1 cellular context compared by ENCODE assay signal in genomic region chr19:42099336-42099925, GRCh38.
TF ChIP-seq lines count a peak whose summit lies in the region.

No MANE protein-coding gene starts in this region.

TF ChIP-seq in HCT116, 20 proteins besides CTCF, POLR2A, EP300 and RAD21 (continued from another document):
- TF ChIP-seq, protein P1, sequence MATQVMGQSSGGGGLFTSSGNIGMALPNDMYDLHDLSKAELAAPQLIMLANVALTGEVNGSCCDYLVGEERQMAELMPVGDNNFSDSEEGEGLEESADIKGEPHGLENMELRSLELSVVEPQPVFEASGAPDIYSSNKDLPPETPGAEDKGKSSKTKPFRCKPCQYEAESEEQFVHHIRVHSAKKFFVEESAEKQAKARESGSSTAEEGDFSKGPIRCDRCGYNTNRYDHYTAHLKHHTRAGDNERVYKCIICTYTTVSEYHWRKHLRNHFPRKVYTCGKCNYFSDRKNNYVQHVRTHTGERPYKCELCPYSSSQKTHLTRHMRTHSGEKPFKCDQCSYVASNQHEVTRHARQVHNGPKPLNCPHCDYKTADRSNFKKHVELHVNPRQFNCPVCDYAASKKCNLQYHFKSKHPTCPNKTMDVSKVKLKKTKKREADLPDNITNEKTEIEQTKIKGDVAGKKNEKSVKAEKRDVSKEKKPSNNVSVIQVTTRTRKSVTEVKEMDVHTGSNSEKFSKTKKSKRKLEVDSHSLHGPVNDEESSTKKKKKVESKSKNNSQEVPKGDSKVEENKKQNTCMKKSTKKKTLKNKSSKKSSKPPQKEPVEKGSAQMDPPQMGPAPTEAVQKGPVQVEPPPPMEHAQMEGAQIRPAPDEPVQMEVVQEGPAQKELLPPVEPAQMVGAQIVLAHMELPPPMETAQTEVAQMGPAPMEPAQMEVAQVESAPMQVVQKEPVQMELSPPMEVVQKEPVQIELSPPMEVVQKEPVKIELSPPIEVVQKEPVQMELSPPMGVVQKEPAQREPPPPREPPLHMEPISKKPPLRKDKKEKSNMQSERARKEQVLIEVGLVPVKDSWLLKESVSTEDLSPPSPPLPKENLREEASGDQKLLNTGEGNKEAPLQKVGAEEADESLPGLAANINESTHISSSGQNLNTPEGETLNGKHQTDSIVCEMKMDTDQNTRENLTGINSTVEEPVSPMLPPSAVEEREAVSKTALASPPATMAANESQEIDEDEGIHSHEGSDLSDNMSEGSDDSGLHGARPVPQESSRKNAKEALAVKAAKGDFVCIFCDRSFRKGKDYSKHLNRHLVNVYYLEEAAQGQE (IDR thresholded peaks at IDR 0.05; ENCODE audit: low read depth): no peak
- TF ChIP-seq, protein P2, sequence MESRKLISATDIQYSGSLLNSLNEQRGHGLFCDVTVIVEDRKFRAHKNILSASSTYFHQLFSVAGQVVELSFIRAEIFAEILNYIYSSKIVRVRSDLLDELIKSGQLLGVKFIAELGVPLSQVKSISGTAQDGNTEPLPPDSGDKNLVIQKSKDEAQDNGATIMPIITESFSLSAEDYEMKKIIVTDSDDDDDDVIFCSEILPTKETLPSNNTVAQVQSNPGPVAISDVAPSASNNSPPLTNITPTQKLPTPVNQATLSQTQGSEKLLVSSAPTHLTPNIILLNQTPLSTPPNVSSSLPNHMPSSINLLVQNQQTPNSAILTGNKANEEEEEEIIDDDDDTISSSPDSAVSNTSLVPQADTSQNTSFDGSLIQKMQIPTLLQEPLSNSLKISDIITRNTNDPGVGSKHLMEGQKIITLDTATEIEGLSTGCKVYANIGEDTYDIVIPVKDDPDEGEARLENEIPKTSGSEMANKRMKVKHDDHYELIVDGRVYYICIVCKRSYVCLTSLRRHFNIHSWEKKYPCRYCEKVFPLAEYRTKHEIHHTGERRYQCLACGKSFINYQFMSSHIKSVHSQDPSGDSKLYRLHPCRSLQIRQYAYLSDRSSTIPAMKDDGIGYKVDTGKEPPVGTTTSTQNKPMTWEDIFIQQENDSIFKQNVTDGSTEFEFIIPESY (IDR thresholded peaks at IDR 0.05; ENCODE audit: extremely low read depth, insufficient replicate concordance, low read length): no peak
- TF ChIP-seq SRF (IDR thresholded peaks at IDR 0.05; ENCODE audit: low read depth) (no peak), SP1 (IDR thresholded peaks at IDR 0.05; ENCODE audit: low read depth) (no peak), POLR2AphosphoS5 (IDR thresholded peaks at IDR 0.05; ENCODE audit: low read depth, low read length) (no peak), EZH2phosphoT487 (IDR thresholded peaks at IDR 0.05; ENCODE audit: borderline replicate concordance) (no peak), FOSL1 (IDR thresholded peaks at IDR 0.05; ENCODE audit: low read depth) (no peak)
- TF ChIP-seq, protein P3, sequence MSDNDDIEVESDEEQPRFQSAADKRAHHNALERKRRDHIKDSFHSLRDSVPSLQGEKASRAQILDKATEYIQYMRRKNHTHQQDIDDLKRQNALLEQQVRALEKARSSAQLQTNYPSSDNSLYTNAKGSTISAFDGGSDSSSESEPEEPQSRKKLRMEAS (IDR thresholded peaks at IDR 0.05): no peak
TF ChIP-seq in HCT116: peak in this region for 0.
